17 cellular contexts compared by ENCODE assay signal in genomic region chr3:159208080-159208479, GRCh38.
"Had no signal": no experiment of that assay in that cellular context is flagged by ENCODE, and none has a peak within 500 bp of the region (broad histone marks: within the 10 kb centered on the region; RNA-seq: fewer than 3 reads in every experiment).

No MANE protein-coding gene starts in this region.

- H3K36me3 ChIP-seq: sigmoid colon, suprapubic skin, upper lobe of right lung had no signal

- DNase-seq: activated CD4-positive, alpha-beta memory T cell treated with anti-CD3 and anti-CD28 coated beads for 36 hours; activated gamma-delta T cell; activated T-cell treated with anti-CD3 and anti-CD28 coated beads, Interleukin-2, amount 50 U/mL, for 4 hours; cerebellar nuclear complex; immature natural killer cell; mammary epithelial cell; mucosa of descending colon; natural killer cell; sigmoid colon; stimulated activated CD4-positive, alpha-beta T cell treated with anti-CD3 and anti-CD28 coated beads, Interleukin-2, amount 100 ng/mL, for 48 hours; stimulated activated naive CD4-positive, alpha-beta T cell treated with Interleukin-2 at 50 U/mL for 16 hours; T1000; upper lobe of right lung had no signal

- H3K27me3 ChIP-seq: dorsolateral prefrontal cortex, sigmoid colon, suprapubic skin, upper lobe of right lung had no signal

- H3K27ac ChIP-seq: sigmoid colon, suprapubic skin, upper lobe of right lung had no signal

- H3K9me3 ChIP-seq: mucosa of descending colon, sigmoid colon, suprapubic skin, upper lobe of right lung had no signal

- H3K4me3 ChIP-seq: dorsolateral prefrontal cortex, mucosa of descending colon, sigmoid colon, suprapubic skin, upper lobe of right lung had no signal

- ATAC-seq: activated T-cell treated with anti-CD3 and anti-CD28 coated beads, Interleukin-2, amount 50 U/mL, for 4 hours; esophagus mucosa; left lobe of liver; mucosa of descending colon; natural killer cell; upper lobe of right lung had no signal

- H3K4me1 ChIP-seq: sigmoid colon, suprapubic skin, upper lobe of right lung had no signal
